13 cellular contexts compared by ENCODE assay signal in genomic region chrX:136227948-136228584, GRCh38. TPM values are rescaled to one million over a fixed set of nuclear protein-coding genes. Genes with fewer than 3 reads are reported as not detected.
A peak's percentile ranks its signal among the peaks of the same experiment; 100 is the strongest.
DNase-seq lines count a peak whose midpoint lies in the region; ATAC-seq lines count a peak whose summit lies in the region.
"Had no signal": no experiment of that assay in that cellular context is flagged by ENCODE, and none has a peak within 500 bp of the region (broad histone marks: within the 10 kb centered on the region; RNA-seq: fewer than 3 reads in every experiment).

No MANE protein-coding gene starts in this region.

- H3K36me3 Mint-ChIP-seq in activated T-helper 17 cell treated with anti-CD3 and anti-CD28 coated beads, Interleukin-2, amount 50 U/mL, for 72 hours (ENCODE audit: low read depth): peaks cover 94% of the 10 kb centered on the region

- peak overlapping the region; percentile 65 for H3K27ac Mint-ChIP-seq in activated T-helper 17 cell treated with anti-CD3 and anti-CD28 coated beads, Interleukin-2, amount 50 U/mL, for 72 hours
- H3K27ac Mint-ChIP-seq: endodermal cell, neural progenitor cell had no signal

- DNase-seq in H4 (ENCODE audit: low spot score) (no peak), OCI-M1 (lab: John Stamatoyannopoulos, UW) (no peak), AML-193 (lab: John Stamatoyannopoulos, UW) (no peak), posterior vena cava (ENCODE audit: low spot score) (no peak)
- DNase-seq: DND-41, endodermal cell, NCI-H69 had no signal

- H3K9me3 Mint-ChIP-seq in activated T-helper 17 cell treated with anti-CD3 and anti-CD28 coated beads, Interleukin-2, amount 50 U/mL, for 72 hours: no peaks in the 10 kb centered on the region
- H3K9me3 Mint-ChIP-seq: neural progenitor cell had no signal

- H3K27me3 Mint-ChIP-seq in activated T-helper 17 cell treated with anti-CD3 and anti-CD28 coated beads, Interleukin-2, amount 50 U/mL, for 72 hours: no peaks in the 10 kb centered on the region

- peak; percentile 52 for ATAC-seq in GM19328 (IDR thresholded peaks at IDR 0.05; ENCODE audit: unreplicated experiment)
- ATAC-seq in HG03066 (IDR thresholded peaks at IDR 0.05; ENCODE audit: low read depth, unreplicated experiment): peak; percentile 53
- peak; percentile 86 for ATAC-seq in activated T-helper 17 cell treated with anti-CD3 and anti-CD28 coated beads, Interleukin-2, amount 50 U/mL, for 72 hours (replicated peaks)

- peak overlapping the region; percentile 31 for H3K4me3 Mint-ChIP-seq in activated T-helper 17 cell treated with anti-CD3 and anti-CD28 coated beads, Interleukin-2, amount 50 U/mL, for 72 hours
- H3K4me3 Mint-ChIP-seq: endodermal cell, neural progenitor cell had no signal

- peaks cover 11% of the 10 kb centered on the region for H3K4me1 Mint-ChIP-seq in activated T-helper 17 cell treated with anti-CD3 and anti-CD28 coated beads, Interleukin-2, amount 50 U/mL, for 72 hours
- H3K4me1 Mint-ChIP-seq: endodermal cell, neural progenitor cell had no signal

- H3K4me3 ChIP-seq in GM08714 (ENCODE audit: low read length): peak overlapping the region; percentile 10; the same call in 1 of the 2 replicates
- H3K4me3 ChIP-seq: neural progenitor cell, suprapubic skin had no signal

- intact Hi-C loops in posterior vena cava (cut with DNase I): no loop called here

RNA-seq across cellular contexts. Expression of gene MAP7D3, which starts 23.1 kb away (rescaled TPM):
- 10 to 100 TPM; 13.6 to 18.3 TPM for total RNA-seq in activated T-helper 17 cell treated with anti-CD3 and anti-CD28 coated beads, Interleukin-2, amount 50 U/mL, for 72 hours
- 17.9 and 19.3 TPM in 2 replicates for total RNA-seq in H4 (2014; rRNA removed; shearing (Covaris generic))
- 10 to 100 TPM; 23.1 to 30.3 TPM for total RNA-seq in posterior vena cava
